Comparison of ENCODE assay signal across 16 cellular contexts in genomic region chr17:65918921-65919546, GRCh38.
DNase-seq lines count a peak whose midpoint lies in the region; ATAC-seq and TF ChIP-seq lines count a peak whose summit lies in the region.
"Had no signal": no experiment of that assay in that cellular context is flagged by ENCODE, and none has a peak within 500 bp of the region (broad histone marks: within the 10 kb centered on the region; RNA-seq: fewer than 3 reads in every experiment).

No MANE protein-coding gene starts in this region.

- H3K36me3 ChIP-seq in left ventricle myocardium inferior (no peaks in the 10 kb centered on the region), right atrium auricular region (no peaks in the 10 kb centered on the region), tibial nerve (no peaks in the 10 kb centered on the region)
- H3K36me3 ChIP-seq: transverse colon had no signal

- H3K27ac ChIP-seq in left ventricle myocardium inferior (replicated peaks) (peak overlapping the region; percentile 23), right atrium auricular region (no peak overlapping the region), cingulate gyrus (ENCODE audit: low read depth, low read length) (peak overlapping the region; percentile 19), tibial nerve (peak overlapping the region in 2 of 4 donors; percentile 38 to 62)
- H3K27ac ChIP-seq: PC-9, transverse colon had no signal

- H3K27me3 ChIP-seq in left ventricle myocardium inferior (ENCODE audit: low read depth) (no peaks in the 10 kb centered on the region), right atrium auricular region (no peaks in the 10 kb centered on the region), tibial nerve (no peaks in the 10 kb centered on the region)
- H3K27me3 ChIP-seq: transverse colon had no signal

- TF ChIP-seq POLR2A in GM18505 (IDR thresholded peaks at IDR 0.05; ENCODE audit: borderline replicate concordance, extremely low read depth, insufficient read depth, insufficient read length) (no peak), tibial nerve (IDR thresholded peaks at IDR 0.05) (no peak)

- TF ChIP-seq EP300 in tibial nerve (IDR thresholded peaks at IDR 0.05), result no peak

- no peak overlapping the region for H3K4me3 ChIP-seq in left ventricle myocardium inferior
- no peak overlapping the region for H3K4me3 ChIP-seq in right atrium auricular region
- no peak overlapping the region for H3K4me3 ChIP-seq in tibial nerve
- H3K4me3 ChIP-seq: PC-9, transverse colon had no signal

- intact Hi-C loops in left ventricle myocardium inferior (cut with micrococcal nuclease), result no loop called here

- H3K9me3 ChIP-seq in left ventricle myocardium inferior (replicated peaks), result no peaks in the 10 kb centered on the region
- H3K9me3 ChIP-seq in right atrium auricular region, result no peaks in the 10 kb centered on the region
- H3K9me3 ChIP-seq in tibial nerve, result no peaks in the 10 kb centered on the region
- H3K9me3 ChIP-seq: transverse colon had no signal

- no peak for ATAC-seq in GM18505 (IDR thresholded peaks at IDR 0.05; ENCODE audit: unreplicated experiment)
- ATAC-seq: activated T-helper 17 cell treated with anti-CD3 and anti-CD28 coated beads, Interleukin-2, amount 50 U/mL, for 72 hours; natural killer cell; T-cell had no signal

- DNase-seq in left ventricle myocardium inferior (no peak), right atrium auricular region (ENCODE audit: low spot score) (no peak), lung microvascular endothelial cell (ENCODE audit: low read depth in 2 of 2) (peak; percentile 56 to 71), DMS153 (lab: John Stamatoyannopoulos, UW) (no peak), tibial nerve (ENCODE audit: low spot score in 2 of 2) (no peak), DMS79 treated with DMSO at 0.1 percent for 48 hours (lab: John Stamatoyannopoulos, UW) (no peak)
- DNase-seq: ACHN; activated CD4-positive, alpha-beta T cell treated with anti-CD3 and anti-CD28 coated beads, Interleukin-2, amount 10 ng/mL, durations not matched to agents 24 days and 14 days; DMS53; natural killer cell; PC-9; T-cell; transverse colon had no signal

- H3K4me1 ChIP-seq in left ventricle myocardium inferior, result peaks cover 23% of the 10 kb centered on the region
- H3K4me1 ChIP-seq in right atrium auricular region, result peaks cover 0 to 14% of the 10 kb centered on the region in 2 donors
- H3K4me1 ChIP-seq in tibial nerve, result peaks cover 0 to 16% (median 0%) of the 10 kb centered on the region in 4 donors

- WGBS in tibial nerve, 2 donors, result 46 to 53% methylated on average over 8 of the region's 8 CpGs

- peak; percentile 29 for TF ChIP-seq CTCF in left ventricle myocardium inferior (IDR thresholded peaks at IDR 0.05; ENCODE audit: borderline replicate concordance)
- peak in 1 of 2 donors; percentile 32 for TF ChIP-seq CTCF in right atrium auricular region (IDR thresholded peaks at IDR 0.05)
- peak in 1 of 5 experiments; percentile 9 for TF ChIP-seq CTCF in tibial nerve (IDR thresholded peaks at IDR 0.05)

Comparison
In these comparisons a context has a peak if more than half of its experiments do, and no peak if none do; other contexts are left out.
1. H3K27ac ChIP-seq: peak in left ventricle myocardium inferior (single experiment) and cingulate gyrus (single experiment); none in right atrium auricular region (0 of 2).
2. DNase-seq: peak in lung microvascular endothelial cell (2 of 2); none in left ventricle myocardium inferior (single experiment), right atrium auricular region (single experiment), DMS153 (single experiment), tibial nerve (0 of 2) and DMS79 treated with DMSO at 0.1 percent for 48 hours (single experiment).